Comparison of ENCODE assay signal across 9 cellular contexts in genomic region chr2:60998628-60999545, GRCh38. TPM values are rescaled to one million over a fixed set of nuclear protein-coding genes. Genes with fewer than 3 reads are reported as not detected.
DNase-seq lines count a peak whose midpoint lies in the region; ATAC-seq and TF ChIP-seq lines count a peak whose summit lies in the region.
"Had no signal": no experiment of that assay in that cellular context is flagged by ENCODE, and none has a peak within 500 bp of the region (broad histone marks: within the 10 kb centered on the region; RNA-seq: fewer than 3 reads in every experiment).

No MANE protein-coding gene starts in this region.

- TF ChIP-seq CTCF in HFF-Myc (IDR thresholded peaks at IDR 0.05; ENCODE audit: low read depth, low read length, missing control alignments) = peak; percentile 37
- peak; percentile 39 for TF ChIP-seq CTCF in thoracic aorta (IDR thresholded peaks at IDR 0.05)

- H3K4me3 Mint-ChIP-seq in activated naive CD8-positive, alpha-beta T cell treated with anti-CD3 and anti-CD28 coated beads, Interleukin-2, amount 50 U/mL, for 24 hours = no peak overlapping the region
- H3K4me3 Mint-ChIP-seq: T-helper 1 cell treated with Interleukin-12 subunit alpha and Interleukin-12 subunit beta and Interleukin-4 antibody, amounts not matched to agents 30 μg/mL and 1 μg/mL, for 36 hours had no signal

- no peaks in the 10 kb centered on the region for H3K36me3 ChIP-seq in thoracic aorta

- no peak overlapping the region for H3K27ac Mint-ChIP-seq in activated naive CD8-positive, alpha-beta T cell treated with anti-CD3 and anti-CD28 coated beads, Interleukin-2, amount 50 U/mL, for 24 hours
- H3K27ac Mint-ChIP-seq: T-helper 1 cell treated with Interleukin-12 subunit alpha and Interleukin-12 subunit beta and Interleukin-4 antibody, amounts not matched to agents 30 μg/mL and 1 μg/mL, for 36 hours had no signal

- peak; percentile 57 for ATAC-seq in activated naive CD8-positive, alpha-beta T cell treated with anti-CD3 and anti-CD28 coated beads, Interleukin-2, amount 50 U/mL, for 24 hours
- ATAC-seq in thoracic aorta (ENCODE audit: insufficient number of reproducible peaks, low FRiP score, low read depth) = peak; percentile 11
- no peak for ATAC-seq in GM19452 (IDR thresholded peaks at IDR 0.05; ENCODE audit: unreplicated experiment)
- no peak for ATAC-seq in GM18907 (IDR thresholded peaks at IDR 0.05; ENCODE audit: unreplicated experiment)

- no peaks in the 10 kb centered on the region for H3K27me3 ChIP-seq in thoracic aorta (replicated peaks; ENCODE audit: insufficient read depth)

- H3K4me1 Mint-ChIP-seq in activated naive CD8-positive, alpha-beta T cell treated with anti-CD3 and anti-CD28 coated beads, Interleukin-2, amount 50 U/mL, for 24 hours = peaks cover 2% of the 10 kb centered on the region

- peak; percentile 43 for DNase-seq in DMS 273 treated with DMSO at 0.1 percent for 48 hours (lab: John Stamatoyannopoulos, UW)
- peak; percentile 52 for DNase-seq in HFF-Myc (ENCODE audit: extremely low read depth, low read depth)
- DNase-seq in NCI-H2171 (lab: John Stamatoyannopoulos, UW) = peak; percentile 25
- no peak for DNase-seq in activated naive CD8-positive, alpha-beta T cell treated with anti-CD3 and anti-CD28 coated beads, Interleukin-2, amount 50 U/mL, for 24 hours
- DNase-seq in iris pigment epithelial cell (ENCODE audit: low read depth) = peak; percentile 52
- DNase-seq in thoracic aorta (ENCODE audit: low spot score) = no peak

- no peaks in the 10 kb centered on the region for H3K36me3 Mint-ChIP-seq in activated naive CD8-positive, alpha-beta T cell treated with anti-CD3 and anti-CD28 coated beads, Interleukin-2, amount 50 U/mL, for 24 hours (ENCODE audit: low read depth)

- H3K27ac ChIP-seq in thoracic aorta = no peak overlapping the region

- no peaks in the 10 kb centered on the region for H3K9me3 ChIP-seq in thoracic aorta

- H3K4me3 ChIP-seq in HFF-Myc (replicated peaks; ENCODE audit: low read depth, low read length) (no peak overlapping the region), thoracic aorta (no peak overlapping the region)

- H3K4me1 ChIP-seq in thoracic aorta (ENCODE audit: control insufficient read depth in 1 of 2, low read depth in 2 of 2) = no peaks in the 10 kb centered on the region

- H3K9me3 Mint-ChIP-seq in activated naive CD8-positive, alpha-beta T cell treated with anti-CD3 and anti-CD28 coated beads, Interleukin-2, amount 50 U/mL, for 24 hours = no peaks in the 10 kb centered on the region
- H3K9me3 Mint-ChIP-seq: T-helper 1 cell treated with Interleukin-12 subunit alpha and Interleukin-12 subunit beta and Interleukin-4 antibody, amounts not matched to agents 30 μg/mL and 1 μg/mL, for 36 hours had no signal

- no peaks in the 10 kb centered on the region for H3K27me3 Mint-ChIP-seq in activated naive CD8-positive, alpha-beta T cell treated with anti-CD3 and anti-CD28 coated beads, Interleukin-2, amount 50 U/mL, for 24 hours

RNA-seq across cellular contexts. Expression of gene PEX13, which starts 18.6 kb away (rescaled TPM):
- total RNA-seq in thoracic aorta = 10 to 100 TPM; 47.8 to 60.1 TPM

RNA-seq across cellular contexts. Expression of gene PUS10, which starts 19.2 kb away (rescaled TPM):
- total RNA-seq in thoracic aorta = 1 to 10 TPM; 2.6 to 3.0 TPM

Comparison
In these comparisons a context has a peak if more than half of its experiments do, and no peak if none do; other contexts are left out.
1. DNase-seq: peak in DMS 273 treated with DMSO at 0.1 percent for 48 hours (single experiment), HFF-Myc (single experiment), NCI-H2171 (single experiment) and iris pigment epithelial cell (single experiment); none in activated naive CD8-positive, alpha-beta T cell treated with anti-CD3 and anti-CD28 coated beads, Interleukin-2, amount 50 U/mL, for 24 hours (single experiment) and thoracic aorta (single experiment).
2. ATAC-seq: peak in activated naive CD8-positive, alpha-beta T cell treated with anti-CD3 and anti-CD28 coated beads, Interleukin-2, amount 50 U/mL, for 24 hours (single experiment) and thoracic aorta (single experiment); none in GM19452 (single experiment) and GM18907 (single experiment).